ENCODE assay signal across 1 cellular context in genomic region chr1:16293568-16293967, GRCh38.
TF ChIP-seq lines count a peak whose summit lies in the region.

No MANE protein-coding gene starts in this region.

TF ChIP-seq in HCT116, 20 proteins besides CTCF, POLR2A, EP300 and RAD21 (continued from another document):
- TF ChIP-seq MAX (IDR thresholded peaks at IDR 0.05) (no peak), ZFX (IDR thresholded peaks at IDR 0.05) (no peak), SIN3A (IDR thresholded peaks at IDR 0.05; ENCODE audit: low read depth) (no peak), SP1 (IDR thresholded peaks at IDR 0.05; ENCODE audit: low read depth) (no peak), TCF7L2 (IDR thresholded peaks at IDR 0.05; ENCODE audit: borderline replicate concordance, extremely low read depth, insufficient read depth, insufficient read length) (no peak), ELF1 (IDR thresholded peaks at IDR 0.05; ENCODE audit: borderline replicate concordance, low read depth) (no peak)
- TF ChIP-seq, protein P1, sequence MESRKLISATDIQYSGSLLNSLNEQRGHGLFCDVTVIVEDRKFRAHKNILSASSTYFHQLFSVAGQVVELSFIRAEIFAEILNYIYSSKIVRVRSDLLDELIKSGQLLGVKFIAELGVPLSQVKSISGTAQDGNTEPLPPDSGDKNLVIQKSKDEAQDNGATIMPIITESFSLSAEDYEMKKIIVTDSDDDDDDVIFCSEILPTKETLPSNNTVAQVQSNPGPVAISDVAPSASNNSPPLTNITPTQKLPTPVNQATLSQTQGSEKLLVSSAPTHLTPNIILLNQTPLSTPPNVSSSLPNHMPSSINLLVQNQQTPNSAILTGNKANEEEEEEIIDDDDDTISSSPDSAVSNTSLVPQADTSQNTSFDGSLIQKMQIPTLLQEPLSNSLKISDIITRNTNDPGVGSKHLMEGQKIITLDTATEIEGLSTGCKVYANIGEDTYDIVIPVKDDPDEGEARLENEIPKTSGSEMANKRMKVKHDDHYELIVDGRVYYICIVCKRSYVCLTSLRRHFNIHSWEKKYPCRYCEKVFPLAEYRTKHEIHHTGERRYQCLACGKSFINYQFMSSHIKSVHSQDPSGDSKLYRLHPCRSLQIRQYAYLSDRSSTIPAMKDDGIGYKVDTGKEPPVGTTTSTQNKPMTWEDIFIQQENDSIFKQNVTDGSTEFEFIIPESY (IDR thresholded peaks at IDR 0.05; ENCODE audit: extremely low read depth, insufficient replicate concordance, low read length): no peak
